In the genomic region with DNA sequence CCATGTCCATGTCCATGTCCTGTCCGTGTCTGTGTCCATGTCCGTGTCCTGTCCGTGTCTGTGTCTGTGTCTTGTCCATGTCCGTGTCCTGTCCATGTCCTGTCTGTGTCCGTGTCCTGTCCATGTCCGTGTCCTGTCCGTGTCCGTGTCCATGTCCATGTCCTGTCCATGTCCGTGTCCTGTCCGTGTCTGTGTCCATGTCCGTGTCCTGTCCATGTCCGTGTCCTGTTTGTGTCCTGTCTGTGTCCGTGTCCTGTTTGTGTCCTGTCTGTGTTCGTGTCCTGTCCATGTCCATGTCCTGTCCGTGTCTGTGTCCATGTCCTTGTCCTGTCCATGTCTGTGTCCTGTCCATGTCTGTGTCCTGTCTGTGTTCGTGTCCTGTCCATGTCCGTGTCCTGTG, we compare ENCODE assay signal across 1 cellular context.
TF ChIP-seq lines count a peak whose summit lies in the region.

No MANE protein-coding gene starts in this region.

TF ChIP-seq in K562, 482 proteins besides CTCF, POLR2A, EP300 and RAD21:
- TF ChIP-seq XRCC5 (IDR thresholded peaks at IDR 0.05; ENCODE audit: low read depth, low read length): no peak
- no peak for TF ChIP-seq ZFX (CRISPR knock-in tag; IDR thresholded peaks at IDR 0.05)
- TF ChIP-seq, protein P1, sequence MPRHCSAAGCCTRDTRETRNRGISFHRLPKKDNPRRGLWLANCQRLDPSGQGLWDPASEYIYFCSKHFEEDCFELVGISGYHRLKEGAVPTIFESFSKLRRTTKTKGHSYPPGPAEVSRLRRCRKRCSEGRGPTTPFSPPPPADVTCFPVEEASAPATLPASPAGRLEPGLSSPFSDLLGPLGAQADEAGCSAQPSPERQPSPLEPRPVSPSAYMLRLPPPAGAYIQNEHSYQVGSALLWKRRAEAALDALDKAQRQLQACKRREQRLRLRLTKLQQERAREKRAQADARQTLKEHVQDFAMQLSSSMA (CRISPR knock-in tag; IDR thresholded peaks at IDR 0.05): no peak
- no peak for TF ChIP-seq SRSF3 (IDR thresholded peaks at IDR 0.05; ENCODE audit: insufficient read depth, low read length)
- TF ChIP-seq, protein P2, sequence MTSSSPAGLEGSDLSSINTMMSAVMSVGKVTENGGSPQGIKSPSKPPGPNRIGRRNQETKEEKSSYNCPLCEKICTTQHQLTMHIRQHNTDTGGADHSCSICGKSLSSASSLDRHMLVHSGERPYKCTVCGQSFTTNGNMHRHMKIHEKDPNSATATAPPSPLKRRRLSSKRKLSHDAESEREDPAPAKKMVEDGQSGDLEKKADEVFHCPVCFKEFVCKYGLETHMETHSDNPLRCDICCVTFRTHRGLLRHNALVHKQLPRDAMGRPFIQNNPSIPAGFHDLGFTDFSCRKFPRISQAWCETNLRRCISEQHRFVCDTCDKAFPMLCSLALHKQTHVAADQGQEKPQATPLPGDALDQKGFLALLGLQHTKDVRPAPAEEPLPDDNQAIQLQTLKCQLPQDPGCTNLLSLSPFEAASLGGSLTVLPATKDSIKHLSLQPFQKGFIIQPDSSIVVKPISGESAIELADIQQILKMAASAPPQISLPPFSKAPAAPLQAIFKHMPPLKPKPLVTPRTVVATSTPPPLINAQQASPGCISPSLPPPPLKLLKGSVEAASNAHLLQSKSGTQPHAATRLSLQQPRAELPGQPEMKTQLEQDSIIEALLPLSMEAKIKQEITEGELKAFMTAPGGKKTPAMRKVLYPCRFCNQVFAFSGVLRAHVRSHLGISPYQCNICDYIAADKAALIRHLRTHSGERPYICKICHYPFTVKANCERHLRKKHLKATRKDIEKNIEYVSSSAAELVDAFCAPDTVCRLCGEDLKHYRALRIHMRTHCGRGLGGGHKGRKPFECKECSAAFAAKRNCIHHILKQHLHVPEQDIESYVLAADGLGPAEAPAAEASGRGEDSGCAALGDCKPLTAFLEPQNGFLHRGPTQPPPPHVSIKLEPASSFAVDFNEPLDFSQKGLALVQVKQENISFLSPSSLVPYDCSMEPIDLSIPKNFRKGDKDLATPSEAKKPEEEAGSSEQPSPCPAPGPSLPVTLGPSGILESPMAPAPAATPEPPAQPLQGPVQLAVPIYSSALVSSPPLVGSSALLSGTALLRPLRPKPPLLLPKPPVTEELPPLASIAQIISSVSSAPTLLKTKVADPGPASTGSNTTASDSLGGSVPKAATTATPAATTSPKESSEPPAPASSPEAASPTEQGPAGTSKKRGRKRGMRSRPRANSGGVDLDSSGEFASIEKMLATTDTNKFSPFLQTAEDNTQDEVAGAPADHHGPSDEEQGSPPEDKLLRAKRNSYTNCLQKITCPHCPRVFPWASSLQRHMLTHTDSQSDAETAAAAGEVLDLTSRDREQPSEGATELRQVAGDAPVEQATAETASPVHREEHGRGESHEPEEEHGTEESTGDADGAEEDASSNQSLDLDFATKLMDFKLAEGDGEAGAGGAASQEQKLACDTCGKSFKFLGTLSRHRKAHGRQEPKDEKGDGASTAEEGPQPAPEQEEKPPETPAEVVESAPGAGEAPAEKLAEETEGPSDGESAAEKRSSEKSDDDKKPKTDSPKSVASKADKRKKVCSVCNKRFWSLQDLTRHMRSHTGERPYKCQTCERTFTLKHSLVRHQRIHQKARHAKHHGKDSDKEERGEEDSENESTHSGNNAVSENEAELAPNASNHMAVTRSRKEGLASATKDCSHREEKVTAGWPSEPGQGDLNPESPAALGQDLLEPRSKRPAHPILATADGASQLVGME (CRISPR knock-in tag; IDR thresholded peaks at IDR 0.05): no peak
